In genomic region chr18:74694436-74694835, GRCh38 we compare ENCODE assay signal across 36 cellular contexts.
"Had no signal": no experiment of that assay in that cellular context is flagged by ENCODE, and none has a peak within 500 bp of the region (broad histone marks: within the 10 kb centered on the region; RNA-seq: fewer than 3 reads in every experiment).

No MANE protein-coding gene starts in this region.

- H3K27ac ChIP-seq: ascending aorta, breast epithelium, Peyer's patch, VCaP had no signal

- H3K27me3 ChIP-seq: ascending aorta, breast epithelium, MG63, Peyer's patch had no signal

- H3K27me3 Mint-ChIP-seq: activated B cell treated with CpG ODN at 0.5 μM for 24 hours; activated CD4-positive, alpha-beta memory T cell treated with anti-CD3 and anti-CD28 coated beads for 36 hours; activated naive CD8-positive, alpha-beta T cell treated with anti-CD3 and anti-CD28 coated beads, Interleukin-2, amount 10 ng/mL, durations not matched to agents 7 days and 5 days had no signal

- H3K4me1 Mint-ChIP-seq: activated B cell treated with CpG ODN at 0.5 μM for 24 hours had no signal

- ATAC-seq: PC-3 had no signal

- H3K36me3 ChIP-seq: ascending aorta, breast epithelium, MG63, Peyer's patch had no signal

- DNase-seq: activated B cell treated with CpG ODN at 0.5 μM for 24 hours; activated CD4-positive, alpha-beta memory T cell treated with anti-CD3 and anti-CD28 coated beads for 36 hours; activated CD4-positive, alpha-beta T cell treated with anti-CD3 and anti-CD28 coated beads for 4 hours; activated CD4-positive, alpha-beta T cell treated with anti-CD3 and anti-CD28 coated beads, Interleukin-2, amount 50 U/mL, for 1 hour; activated CD4-positive, CD25-positive, alpha-beta regulatory T cell treated with anti-CD3 and anti-CD28 coated beads, Interleukin-2, amount 50 U/mL, for 72 hours; activated CD8-positive, alpha-beta memory T cell treated with anti-CD3 and anti-CD28 coated beads, Interleukin-2, amount 50 U/mL, for 4 hours; activated effector memory CD4-positive, alpha-beta T cell treated with Interleukin-2 at 50 U/mL for 16 hours; activated naive CD4-positive, alpha-beta T cell treated with anti-CD3 and anti-CD28 coated beads, Interleukin-2, amount 50 U/mL, for 16 hours; activated naive CD8-positive, alpha-beta T cell treated with anti-CD3 and anti-CD28 coated beads, Interleukin-2, amount 10 ng/mL, durations not matched to agents 7 days and 5 days; activated T-cell treated with anti-CD3 and anti-CD28 coated beads for 4 hours; activated T-cell treated with anti-CD3 and anti-CD28 coated beads, Interleukin-2, amount 50 U/mL, for 48 hours; amygdala; Kasumi-1; KG1; MG63; MV-4-11; NCI-H1092; NCI-H1436 treated with DMSO at 0.1 percent for 48 hours; NCI-H1694 treated with DMSO at 0.1 percent for 48 hours; NCI-H2029 treated with DMSO at 0.1 percent for 48 hours; NCI-H2107; NCI-H2171; NCI-H510A; NCI-H526; NCI-H748 treated with DMSO at 0.1 percent for 48 hours; NK-92 treated with Interleukin-12 subunit alpha and Interleukin-12 subunit beta, amount 100 ng/mL, for 24 hours; PC-3; Peyer's patch; RPMI8226; SW 1271; T-helper 1 cell; T-helper 2 cell; T-helper 9 cell had no signal

- H3K4me3 ChIP-seq: ascending aorta, breast epithelium, MG63, Peyer's patch had no signal

- H3K9me3 ChIP-seq: ascending aorta, breast epithelium, MG63, Peyer's patch had no signal

- H3K4me1 ChIP-seq: ascending aorta, breast epithelium, Peyer's patch had no signal

- H3K27ac Mint-ChIP-seq: activated B cell treated with CpG ODN at 0.5 μM for 24 hours; activated CD4-positive, alpha-beta memory T cell treated with anti-CD3 and anti-CD28 coated beads for 36 hours; activated naive CD8-positive, alpha-beta T cell treated with anti-CD3 and anti-CD28 coated beads, Interleukin-2, amount 10 ng/mL, durations not matched to agents 7 days and 5 days had no signal

- H3K9me3 Mint-ChIP-seq: activated B cell treated with CpG ODN at 0.5 μM for 24 hours; activated CD4-positive, alpha-beta memory T cell treated with anti-CD3 and anti-CD28 coated beads for 36 hours; activated naive CD8-positive, alpha-beta T cell treated with anti-CD3 and anti-CD28 coated beads, Interleukin-2, amount 10 ng/mL, durations not matched to agents 7 days and 5 days had no signal

- H3K4me3 Mint-ChIP-seq: activated B cell treated with CpG ODN at 0.5 μM for 24 hours; activated CD4-positive, alpha-beta memory T cell treated with anti-CD3 and anti-CD28 coated beads for 36 hours; activated naive CD8-positive, alpha-beta T cell treated with anti-CD3 and anti-CD28 coated beads, Interleukin-2, amount 10 ng/mL, durations not matched to agents 7 days and 5 days had no signal
